In the genomic region with DNA sequence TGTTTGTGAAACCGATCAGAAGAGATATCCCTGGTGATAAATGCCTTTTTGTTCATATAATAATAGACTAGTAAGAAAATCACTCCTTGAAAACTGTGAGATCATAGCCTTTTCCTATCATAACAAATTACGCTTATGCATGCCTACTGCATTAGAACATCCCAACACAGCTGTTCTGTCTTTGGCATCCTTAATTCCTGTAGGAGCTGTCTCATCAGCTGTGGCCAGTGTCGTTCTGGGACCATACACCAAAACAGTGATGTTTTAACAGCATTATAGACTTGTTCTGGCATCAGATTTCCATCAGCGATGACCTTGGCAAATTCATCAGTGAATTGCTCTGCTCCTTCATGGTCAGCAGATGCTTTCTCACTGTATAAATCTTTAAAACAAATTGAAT, we compare ENCODE assay signal across 14 cellular contexts.
DNase-seq lines count a peak whose midpoint lies in the region; ATAC-seq, FAIRE-seq and TF ChIP-seq lines count a peak whose summit lies in the region.
"Had no signal": no experiment of that assay in that cellular context is flagged by ENCODE, and none has a peak within 500 bp of the region (broad histone marks: within the 10 kb centered on the region; RNA-seq: fewer than 3 reads in every experiment).

No MANE protein-coding gene starts in this region.

- FAIRE-seq in H54 (lab: Jason Lieb, UNC) (peak; percentile 67), astrocyte (lab: Jason Lieb, UNC) (peak; percentile 90)

- H3K4me2 ChIP-seq in astrocyte (ENCODE audit: low read length) = peak overlapping the region; percentile 51

- TF ChIP-seq EP300 in stomach (IDR thresholded peaks at IDR 0.05) = no peak

- peak overlapping the region; percentile 61 for H3K9ac ChIP-seq in astrocyte (ENCODE audit: low read length)

- H3K27me3 ChIP-seq in ACC112 (ENCODE audit: insufficient read depth, low read length) (no peaks in the 10 kb centered on the region), astrocyte (ENCODE audit: insufficient read depth, low read length) (no peaks in the 10 kb centered on the region), stomach (no peaks in the 10 kb centered on the region), uterus (no peaks in the 10 kb centered on the region)
- H3K27me3 ChIP-seq: esophagus muscularis mucosa had no signal

- no peaks in the 10 kb centered on the region for H3K9me3 Mint-ChIP-seq in astrocyte (ENCODE audit: unreplicated experiment)
- H3K9me3 Mint-ChIP-seq: activated CD4-positive, alpha-beta memory T cell treated with anti-CD3 and anti-CD28 coated beads for 36 hours; neural crest cell had no signal

- no peak for TF ChIP-seq POLR2A in H54 (IDR thresholded peaks at IDR 0.05; ENCODE audit: low read depth, low read length)
- TF ChIP-seq POLR2A in stomach (IDR thresholded peaks at IDR 0.05) = no peak
- no peak for TF ChIP-seq POLR2A in uterus (IDR thresholded peaks at IDR 0.05)

- H2AFZ ChIP-seq in ACC112 (ENCODE audit: low read length, unreplicated experiment) (no peak overlapping the region), astrocyte (ENCODE audit: low read depth, low read length) (no peak overlapping the region)

- WGBS in stomach, 5 donors = 73 to 83% (median 75%) methylated on average over 4 of the region's 4 CpGs

- H3K27me3 Mint-ChIP-seq in astrocyte (ENCODE audit: low read depth, unreplicated experiment) = no peaks in the 10 kb centered on the region
- H3K27me3 Mint-ChIP-seq: activated CD4-positive, alpha-beta memory T cell treated with anti-CD3 and anti-CD28 coated beads for 36 hours; B cell had no signal

- H3K4me3 Mint-ChIP-seq in astrocyte (ENCODE audit: unreplicated experiment) = no peak overlapping the region
- H3K4me3 Mint-ChIP-seq: activated CD4-positive, alpha-beta memory T cell treated with anti-CD3 and anti-CD28 coated beads for 36 hours; B cell; neural crest cell had no signal

- intact Hi-C loops in left ventricle myocardium superior (cut with micrococcal nuclease) = no loop called here
- intact Hi-C loops in stomach (cut with DNase I; ENCODE audit: low total_unique reads) = no loop called here
- intact Hi-C loops in uterus (cut with DNase I; ENCODE audit: low total_unique reads) = no loop called here

- H3K4me1 Mint-ChIP-seq in astrocyte (ENCODE audit: low read depth, unreplicated experiment) = peaks cover 30% of the 10 kb centered on the region
- H3K4me1 Mint-ChIP-seq: B cell, neural crest cell had no signal

- no peaks in the 10 kb centered on the region for H3K9me3 ChIP-seq in astrocyte (ENCODE audit: insufficient read depth, low read depth, low read length)
- H3K9me3 ChIP-seq in stomach = no peaks in the 10 kb centered on the region
- H3K9me3 ChIP-seq in uterus = no peaks in the 10 kb centered on the region
- H3K9me3 ChIP-seq: esophagus muscularis mucosa had no signal

- no peaks in the 10 kb centered on the region for H3K36me3 ChIP-seq in ACC112 (ENCODE audit: insufficient read depth, low read length)
- H3K36me3 ChIP-seq in astrocyte (ENCODE audit: insufficient read depth, low read length) = no peaks in the 10 kb centered on the region
- H3K36me3 ChIP-seq in stomach = no peaks in the 10 kb centered on the region
- H3K36me3 ChIP-seq in uterus = no peaks in the 10 kb centered on the region
- H3K36me3 ChIP-seq: esophagus muscularis mucosa had no signal

- H3K4me1 ChIP-seq in ACC112 (ENCODE audit: control insufficient read depth, insufficient read depth, low read length, unreplicated experiment) = peaks cover 24% of the 10 kb centered on the region
- peaks cover 29% of the 10 kb centered on the region for H3K4me1 ChIP-seq in astrocyte (ENCODE audit: insufficient read depth, low read length)
- peaks cover 0 to 4% (median 0%) of the 10 kb centered on the region in 4 donors for H3K4me1 ChIP-seq in stomach
- H3K4me1 ChIP-seq in uterus = no peaks in the 10 kb centered on the region

- TF ChIP-seq CTCF in astrocyte (IDR thresholded peaks at IDR 0.05; ENCODE audit: insufficient read depth, low read depth, low read length) = no peak
- TF ChIP-seq CTCF in stomach (IDR thresholded peaks at IDR 0.05) = no peak
- TF ChIP-seq CTCF in uterus (IDR thresholded peaks at IDR 0.05) = no peak

- ATAC-seq in left ventricle myocardium superior (peak; percentile 88), GM19351 (IDR thresholded peaks at IDR 0.05; ENCODE audit: unreplicated experiment) (no peak)

- peak overlapping the region; percentile 54 for H3K27ac ChIP-seq in ACC112 (ENCODE audit: low read depth, low read length)
- H3K27ac ChIP-seq in astrocyte (ENCODE audit: low read depth, low read length) = peak overlapping the region; percentile 82
- H3K27ac ChIP-seq in stomach = no peak overlapping the region
- H3K27ac ChIP-seq in uterus = no peak overlapping the region
- H3K27ac ChIP-seq: esophagus muscularis mucosa had no signal

- H4K20me1 ChIP-seq in astrocyte (ENCODE audit: insufficient read depth, low read length) = peaks cover 5% of the 10 kb centered on the region

- peak overlapping the region; percentile 78 for H3K27ac Mint-ChIP-seq in astrocyte (ENCODE audit: unreplicated experiment)
- H3K27ac Mint-ChIP-seq: activated CD4-positive, alpha-beta memory T cell treated with anti-CD3 and anti-CD28 coated beads for 36 hours; B cell had no signal

- H3K4me3 ChIP-seq in ACC112 (ENCODE audit: low read depth, low read length) = no peak overlapping the region
- H3K4me3 ChIP-seq in astrocyte (ENCODE audit: insufficient read depth, low read depth, low read length) = no peak overlapping the region
- H3K4me3 ChIP-seq in stomach = no peak overlapping the region
- no peak overlapping the region for H3K4me3 ChIP-seq in uterus
- H3K4me3 ChIP-seq: esophagus muscularis mucosa had no signal

- DNase-seq in H54 (ENCODE audit: insufficient read length, low spot score) = no peak
- peak; percentile 95 for DNase-seq in astrocyte (ENCODE audit: low read depth)
- no peak for DNase-seq in left ventricle myocardium superior
- no peak for DNase-seq in stomach
- DNase-seq in NCI-H2107 (lab: John Stamatoyannopoulos, UW) = no peak
- no peak for DNase-seq in uterus
- DNase-seq: activated CD4-positive, alpha-beta memory T cell treated with anti-CD3 and anti-CD28 coated beads for 36 hours; activated effector memory CD4-positive, alpha-beta T cell treated with anti-CD3 and anti-CD28 coated beads, Interleukin-2, amount 50 U/mL, for 16 hours; NCI-H2171 had no signal

- no peaks in the 10 kb centered on the region for H3K36me3 Mint-ChIP-seq in astrocyte (ENCODE audit: low read depth, unreplicated experiment)

- no peaks in the 10 kb centered on the region for H3K79me2 ChIP-seq in ACC112 (ENCODE audit: control insufficient read depth, insufficient read depth, low read length, unreplicated experiment)
- no peaks in the 10 kb centered on the region for H3K79me2 ChIP-seq in astrocyte (ENCODE audit: insufficient read depth, low read length)

Comparison
In these comparisons a context has a peak if more than half of its experiments do, and no peak if none do; other contexts are left out.
1. H3K27ac ChIP-seq: peak in ACC112 (single experiment) and astrocyte (single experiment); none in stomach (0 of 5) and uterus (0 of 2).